ENCODE assay signal across 8 cellular contexts in genomic region chr1:156054500-156055342, GRCh38. TPM values are rescaled to one million over a fixed set of nuclear protein-coding genes. Genes with fewer than 3 reads are reported as not detected.
DNase-seq lines count a peak whose midpoint lies in the region; ATAC-seq and TF ChIP-seq lines count a peak whose summit lies in the region.

Gene LAMTOR2 (plus strand): TSS chr1:156054782. CDS start chr1:156054890, 108 bp downstream.

- POLR2A ChIA-PET in AG04449 (lab: Yijun Ruan, JAX) (interaction anchor here (0.6 kb wide), 1 partner anchor 686 kb away, joined by 3 read pairs; the partner anchor contains the start of gene MRPL24), WTC11 (lab: Charles Lee) (interaction anchor here (1.4 kb wide), 1 partner anchor 19 kb away, joined by 3 read pairs; no protein-coding TSS in a partner anchor)

- peaks cover 0 to 52% (median 11%) of the 10 kb centered on the region in 6 donors for H3K36me3 ChIP-seq in spleen

- H3K4me3 Mint-ChIP-seq in WTC11 (peak within 1 kb of the TSS; percentile 98), immature natural killer cell (peak within 1 kb of the TSS; percentile 94 to 99 (median 97))

- no peaks in the 10 kb centered on the region for H3K27me3 ChIP-seq in spleen (replicated peaks in 1 of 7)

- 0 to 1% (median 0%) methylated on average over 37 to 57 of the region's 57 CpGs for WGBS in spleen, 5 donors

- H3K9me3 Mint-ChIP-seq in WTC11 = no peaks in the 10 kb centered on the region
- no peaks in the 10 kb centered on the region for H3K9me3 Mint-ChIP-seq in immature natural killer cell

- H3K27me3 Mint-ChIP-seq in WTC11 (ENCODE audit: low read depth) (no peaks in the 10 kb centered on the region), immature natural killer cell (ENCODE audit: low read depth in 3 of 3) (peaks cover 2 to 9% (median 3%) of the 10 kb centered on the region in 3 donors)

- H3K4me1 Mint-ChIP-seq in WTC11 = peaks cover 15% of the 10 kb centered on the region
- H3K4me1 Mint-ChIP-seq in immature natural killer cell = peaks cover 21 to 40% of the 10 kb centered on the region in 2 donors

- peak within 1 kb of the TSS; percentile 87 to 96 (median 93) for H3K27ac ChIP-seq in spleen

- intact Hi-C loops in spleen (cut with DNase I; ENCODE audit: low total_unique reads) = no loop called here

- H3K4me1 ChIP-seq in spleen = peaks cover 14 to 60% (median 30%) of the 10 kb centered on the region in 6 donors

- H3K4me3 ChIP-seq in AG04449 (ENCODE audit: low read depth, low read length) = peak within 1 kb of the TSS; percentile 99
- H3K4me3 ChIP-seq in cardiac fibroblast (replicated peaks in 1 of 2; ENCODE audit: low read depth in 2 of 2, low read length in 2 of 2) = peak within 1 kb of the TSS; percentile 96 to 97
- H3K4me3 ChIP-seq in spleen = peak within 1 kb of the TSS; percentile 82 to 100 (median 94)

- H3K36me3 Mint-ChIP-seq in WTC11 (peaks cover 15% of the 10 kb centered on the region), immature natural killer cell (peaks cover 3 to 8% (median 4%) of the 10 kb centered on the region in 3 donors)

- H3K27ac Mint-ChIP-seq in WTC11 = peak within 1 kb of the TSS; percentile 97
- H3K27ac Mint-ChIP-seq in immature natural killer cell = peak within 1 kb of the TSS; percentile 90 to 97 (median 92)

- TF ChIP-seq CTCF in AG04449 (IDR thresholded peaks at IDR 0.05; ENCODE audit: insufficient read depth, low read length, missing control alignments) = no peak
- no peak for TF ChIP-seq CTCF in WTC11 (IDR thresholded peaks at IDR 0.05)
- no peak for TF ChIP-seq CTCF in cardiac fibroblast (IDR thresholded peaks at IDR 0.05; ENCODE audit: low read depth, low read length)
- TF ChIP-seq CTCF in spleen (IDR thresholded peaks at IDR 0.05 in 8 of 11, conservative IDR thresholded peaks at IDR 0.05 in 3 of 11) = peak in 1 of 11 experiments; percentile 11

- no peaks in the 10 kb centered on the region for H3K9me3 ChIP-seq in spleen

- CTCF ChIA-PET in AG04449 (lab: Yijun Ruan, JAX) (interaction anchor here (0.6 to 3.3 kb wide), 5 partner anchors 11 to 75 kb away, joined by 3 to 27 read pairs (median 4); no protein-coding TSS in a partner anchor), WTC11 (lab: Charles Lee) (interaction anchor here (0.8 to 7.0 kb wide), 9 partner anchors 12 to 84 kb away, joined by 3 to 52 read pairs (median 10); partner anchors contain the start of genes ARHGEF2 and MEX3A)

- TF ChIP-seq POLR2A in spleen (IDR thresholded peaks at IDR 0.05) = peak in 2 of 3 donors; percentile 41 to 42

- peak; percentile 67 for DNase-seq in AG04449 (ENCODE audit: low read depth, low spot score)
- peak; percentile 95 for DNase-seq in NCI-H226
- DNase-seq in WTC11 (ENCODE audit: low spot score) = peak; percentile 99
- DNase-seq in cardiac fibroblast (ENCODE audit: low read depth in 2 of 2) = peak; percentile 97
- peak; percentile 90 to 93 (median 91) for DNase-seq in immature natural killer cell
- DNase-seq in spleen = peak; percentile 99

- ATAC-seq in GM18909 (IDR thresholded peaks at IDR 0.05; ENCODE audit: poor library complexity, unreplicated experiment) (peak; percentile 71), HG03175 (IDR thresholded peaks at IDR 0.05; ENCODE audit: unreplicated experiment) (peak; percentile 79), WTC11 (peak; percentile 69)

TF ChIP-seq in WTC11, 78 proteins besides CTCF, POLR2A, EP300 and RAD21 (continues in another document):
- TF ChIP-seq NR3C1 (CRISPR knock-in tag; conservative IDR thresholded peaks at IDR 0.05; ENCODE audit: low read depth) (no peak), JUN (CRISPR knock-in tag; IDR thresholded peaks at IDR 0.05) (no peak), FOXP1 (CRISPR knock-in tag; IDR thresholded peaks at IDR 0.05; ENCODE audit: borderline replicate concordance) (peak; percentile 72; the same call in 1 of the 2 replicates), PRDM15 (CRISPR knock-in tag; IDR thresholded peaks at IDR 0.05) (no peak), ZBTB43 (CRISPR knock-in tag; IDR thresholded peaks at IDR 0.05) (peak; percentile 75; the same call in 1 of the 2 replicates), IRF1 (CRISPR knock-in tag; IDR thresholded peaks at IDR 0.05) (peak; percentile 24; the same call in 1 of the 2 replicates), MAX (CRISPR knock-in tag; IDR thresholded peaks at IDR 0.05) (peak; percentile 85), JAZF1 (CRISPR knock-in tag; IDR thresholded peaks at IDR 0.05) (no peak), ZNF425 (CRISPR knock-in tag; conservative IDR thresholded peaks at IDR 0.05) (no peak), E2F1 (CRISPR knock-in tag; IDR thresholded peaks at IDR 0.05) (no peak)

RNA-seq across cellular contexts. Expression of gene LAMTOR2, which starts in this region (rescaled TPM):
- total RNA-seq in WTC11 (2021) (62.4 to 75.7 TPM (median 73.8 TPM) in 3 replicates), spleen (10 to 100 TPM; 29.5 to 53.3 (median 42.3) TPM)
- polyA plus RNA-seq in immature natural killer cell (100 to 1,000 TPM; 144 to 204 (median 160) TPM), spleen (100 to 1,000 TPM in 2 of 3 donors, 10 to 100 TPM in 1; 80.0 to 121 (median 107) TPM)

Comparison
In these comparisons a context has a peak if more than half of its experiments do, and no peak if none do; other contexts are left out.
1. Peak in every context shown above with its lines: DNase-seq, ATAC-seq, H3K4me3 ChIP-seq and H3K27ac ChIP-seq.